8 cellular contexts compared by ENCODE assay signal in the genomic region with DNA sequence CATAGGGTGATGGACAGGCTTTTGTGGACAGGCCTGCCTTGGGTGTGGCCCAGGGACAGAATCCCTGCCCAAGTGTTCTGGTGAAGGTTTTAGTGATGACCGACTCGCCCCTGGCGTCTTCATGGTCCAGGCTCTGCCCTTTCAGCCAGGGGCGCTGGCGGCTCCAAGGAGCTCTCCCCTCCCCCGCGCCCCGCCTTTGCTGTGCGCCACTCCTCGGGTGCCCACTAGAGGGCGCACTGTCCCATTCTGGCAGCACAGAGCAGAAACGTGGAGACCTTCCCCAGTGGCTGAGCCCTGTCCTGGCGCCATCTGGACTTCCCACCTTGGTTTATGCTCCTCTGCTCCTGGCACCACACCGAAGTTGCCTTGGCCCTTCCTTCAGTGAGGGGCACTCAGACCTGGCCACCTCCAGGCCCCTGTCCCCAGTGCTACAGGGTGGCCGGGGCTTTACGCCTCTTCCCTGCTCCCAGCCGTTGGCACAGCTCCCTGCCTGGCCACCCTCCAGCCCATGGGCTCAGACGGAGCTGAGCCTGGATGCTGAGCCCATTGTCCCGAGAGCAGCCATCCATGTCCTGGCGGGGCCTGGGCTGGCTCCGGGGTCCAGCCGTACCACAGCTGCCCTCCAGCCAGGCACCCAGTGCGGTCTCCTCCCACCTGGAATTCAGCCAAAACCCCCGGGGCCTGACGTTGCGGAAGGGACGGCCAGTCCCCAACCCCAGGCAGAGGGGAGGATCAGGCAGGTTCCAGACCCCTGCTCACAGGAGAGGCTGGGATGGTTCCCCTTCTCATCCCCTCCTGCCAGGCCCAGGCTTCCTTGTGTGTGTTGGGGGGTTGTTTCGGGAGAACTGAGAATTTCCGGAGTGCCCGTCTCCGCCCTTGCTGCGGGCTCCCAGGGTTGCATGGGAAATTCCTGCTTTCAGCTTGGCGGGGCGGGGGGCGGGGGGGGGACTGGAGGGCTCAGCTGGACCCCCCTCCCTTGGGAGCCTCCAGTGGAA. TPM values are rescaled to one million over a fixed set of nuclear protein-coding genes. Genes with fewer than 3 reads are reported as not detected.
A peak's percentile ranks its signal among the peaks of the same experiment; 100 is the strongest.
DNase-seq lines count a peak whose midpoint lies in the region; ATAC-seq and TF ChIP-seq lines count a peak whose summit lies in the region.

No MANE protein-coding gene starts in this region.

- TF ChIP-seq POLR2A in stomach (IDR thresholded peaks at IDR 0.05), result no peak

- CTCF ChIA-PET in Calu3 (lab: Charles Lee), result interaction anchor here (0.6 to 1.8 kb wide), 10 partner anchors 9 to 180 kb away, joined by 3 to 43 read pairs (median 4); a partner anchor contains a TSS
- CTCF ChIA-PET in RWPE1 (lab: Yijun Ruan, JAX), result interaction anchor here (0.6 to 2.7 kb wide), 20 partner anchors 9 to 939 kb away, joined by 3 to 24 read pairs (median 4); a partner anchor contains a TSS

- H3K27me3 Mint-ChIP-seq in Calu3 (ENCODE audit: unreplicated experiment), result no peaks in the 10 kb centered on the region
- H3K27me3 Mint-ChIP-seq in nephron progenitor cell (ENCODE audit: low read depth, poor library complexity), result peaks cover 77% of the 10 kb centered on the region

- peaks cover 60 to 95% (median 81%) of the 10 kb centered on the region in 4 donors for H3K4me1 ChIP-seq in stomach

- no peaks in the 10 kb centered on the region for H3K9me3 ChIP-seq in stomach

- TF ChIP-seq CTCF in Calu3 (IDR thresholded peaks at IDR 0.05; ENCODE audit: unreplicated experiment), result peak; percentile 88
- peak; percentile 98 for TF ChIP-seq CTCF in LNCaP clone FGC (IDR thresholded peaks at IDR 0.05; ENCODE audit: control insufficient read depth, extremely low read depth, insufficient read depth)
- TF ChIP-seq CTCF in RWPE1 (conservative IDR thresholded peaks at IDR 0.05; ENCODE audit: low read depth), result peak; percentile 96
- TF ChIP-seq CTCF in fibroblast of pulmonary artery (IDR thresholded peaks at IDR 0.05; ENCODE audit: low read length, missing control alignments), result peak; percentile 94
- peak; percentile 99 for TF ChIP-seq CTCF in nephron progenitor cell (IDR thresholded peaks at IDR 0.05)
- peak in 6 of 7 experiments; percentile 34 to 100 (median 99) for TF ChIP-seq CTCF in stomach (IDR thresholded peaks at IDR 0.05)

- H3K4me3 Mint-ChIP-seq in Calu3 (ENCODE audit: low read depth, unreplicated experiment) (peak overlapping the region; percentile 55), nephron progenitor cell (peak overlapping the region; percentile 18)

- H3K27ac ChIP-seq in RWPE1, result peak overlapping the region; percentile 100
- H3K27ac ChIP-seq in stomach, result peak overlapping the region; percentile 89 to 95 (median 92)

- peaks cover 0 to 18% (median 4%) of the 10 kb centered on the region in 4 donors for H3K36me3 ChIP-seq in stomach

- DNase-seq in Calu3, result peak; percentile 95
- peak; percentile 61 for DNase-seq in LNCaP clone FGC (ENCODE audit: low read depth)
- DNase-seq in RWPE1 (ENCODE audit: low spot score), result peak; percentile 77
- DNase-seq in activated effector memory CD4-positive, alpha-beta T cell treated with Interleukin-2 at 50 U/mL for 16 hours, result peak; percentile 81
- DNase-seq in fibroblast of pulmonary artery (ENCODE audit: low read depth), result peak; percentile 91
- DNase-seq in nephron progenitor cell, result peak; percentile 95
- DNase-seq in stomach, result peak; percentile 91

- H3K4me1 Mint-ChIP-seq in Calu3 (ENCODE audit: low read depth, unreplicated experiment), result peaks cover 38% of the 10 kb centered on the region
- peaks cover 41% of the 10 kb centered on the region for H3K4me1 Mint-ChIP-seq in nephron progenitor cell

- H3K4me3 ChIP-seq in LNCaP clone FGC (ENCODE audit: low read depth, low read length), result peak overlapping the region; percentile 43
- peak overlapping the region; percentile 38 for H3K4me3 ChIP-seq in fibroblast of pulmonary artery (replicated peaks; ENCODE audit: low read depth, low read length)
- H3K4me3 ChIP-seq in stomach, result peak overlapping the region; percentile 29 to 42 (median 39)

- TF ChIP-seq EP300 in stomach (IDR thresholded peaks at IDR 0.05), result no peak

- POLR2A ChIA-PET in RWPE1 (lab: Yijun Ruan, JAX; ENCODE audit: low non-redundant PET), result interaction anchor here (0.5 to 0.9 kb wide), 2 partner anchors 13 to 513 kb away, joined by 3 read pairs; no protein-coding TSS in a partner anchor

- intact Hi-C loops in Calu3 (cut with micrococcal nuclease; ENCODE audit: unreplicated experiment), result no loop called here
- intact Hi-C loops in stomach (cut with DNase I; ENCODE audit: low total_unique reads), result no loop called here

- no peaks in the 10 kb centered on the region for H3K9me3 Mint-ChIP-seq in Calu3 (ENCODE audit: low read depth, unreplicated experiment)
- peaks cover 3% of the 10 kb centered on the region for H3K9me3 Mint-ChIP-seq in nephron progenitor cell

- peaks cover 0 to 64% (median 13%) of the 10 kb centered on the region in 3 donors for H3K27me3 ChIP-seq in stomach

- H3K36me3 Mint-ChIP-seq in Calu3 (ENCODE audit: insufficient read depth, unreplicated experiment), result peaks cover 57% of the 10 kb centered on the region
- H3K36me3 Mint-ChIP-seq in nephron progenitor cell (ENCODE audit: low read depth), result no peaks in the 10 kb centered on the region

- WGBS in stomach, 5 donors, result 0 to 1% (median 1%) methylated on average over 21 to 35 of the region's 35 CpGs

- H3K27ac Mint-ChIP-seq in Calu3 (ENCODE audit: unreplicated experiment) (peak overlapping the region; percentile 91), nephron progenitor cell (no peak overlapping the region)

- ATAC-seq in GM21723 (IDR thresholded peaks at IDR 0.05; ENCODE audit: unreplicated experiment), result peak; percentile 43

- BruUV-seq in Calu3 (replicated peaks; lab: Mats Ljungman, UMichigan), result TSS peak; percentile 86

RNA-seq across cellular contexts. Expression of a gene that starts 5.6 kb away (rescaled TPM):
- total RNA-seq in Calu3 (2022), result 7.1 and 13.2 TPM in 2 replicates
- 10 to 100 TPM in 3 of 5 donors, 1 to 10 TPM in 1, not detected in 1; 3.5 to 95.0 (median 23.9) TPM for total RNA-seq in stomach
- polyA plus RNA-seq in stomach, result 100 to 1,000 TPM in 1 of 3 donors, 10 to 100 TPM in 2; 60.1 to 149 (median 99.0) TPM

RNA-seq across cellular contexts. Expression of a gene that starts 6.5 kb away (rescaled TPM):
- total RNA-seq in Calu3 (2022), result 70.1 and 71.8 TPM in 2 replicates
- 100 to 1,000 TPM in 1 of 5 donors, 10 to 100 TPM in 4; 36.0 to 135 (median 72.7) TPM for total RNA-seq in stomach
- polyA plus RNA-seq in stomach, result 100 to 1,000 TPM in 1 of 3 donors, 10 to 100 TPM in 2; 68.5 to 127 (median 94.7) TPM

RNA-seq across cellular contexts. Expression of a gene that starts 9.9 kb away (rescaled TPM):
- 33.7 and 36.8 TPM in 2 replicates for total RNA-seq in Calu3 (2022)
- 100 to 1,000 TPM in 1 of 5 donors, 10 to 100 TPM in 2, 1 to 10 TPM in 2; 3.0 to 167 (median 44.9) TPM for total RNA-seq in stomach
- polyA plus RNA-seq in stomach, result 10 to 100 TPM; 13.8 to 18.8 (median 17.1) TPM

RNA-seq across cellular contexts. Expression of a gene that starts 45.3 kb away (rescaled TPM):
- 0.38 and 0.42 TPM in 2 replicates for total RNA-seq in Calu3 (2022)
- 1 to 10 TPM in 4 of 5 donors, not detected in 1; 1.3 to 8.2 (median 2.1) TPM for total RNA-seq in stomach
- 1 to 10 TPM in 2 of 3 donors, under 1 TPM in 1; 0.93 to 4.2 (median 1.2) TPM for polyA plus RNA-seq in stomach

Comparison
In these comparisons a context has a peak if more than half of its experiments do, and no peak if none do; other contexts are left out.
1. Peak in every context shown above with its lines: DNase-seq, ATAC-seq, H3K4me3 ChIP-seq and H3K27ac ChIP-seq.